Comparison of ENCODE assay signal across 22 cellular contexts in genomic region chr18:42514522-42514921, GRCh38.
DNase-seq lines count a peak whose midpoint lies in the region; ATAC-seq and TF ChIP-seq lines count a peak whose summit lies in the region.
"Had no signal": no experiment of that assay in that cellular context is flagged by ENCODE, and none has a peak within 500 bp of the region (broad histone marks: within the 10 kb centered on the region; RNA-seq: fewer than 3 reads in every experiment).

No MANE protein-coding gene starts in this region.

- H3K9me3 ChIP-seq in GM23248 (ENCODE audit: low read depth) (no peaks in the 10 kb centered on the region), WERI-Rb-1 (ENCODE audit: severe bottlenecking) (peaks cover 6% of the 10 kb centered on the region)

- in situ Hi-C loops in GM23248 (cut with MboI): no loop called here

- H3K27me3 ChIP-seq in GM23248 (replicated peaks; ENCODE audit: insufficient read depth) (peaks cover 13% of the 10 kb centered on the region), WERI-Rb-1 (ENCODE audit: insufficient read depth, low read depth, severe bottlenecking) (no peaks in the 10 kb centered on the region)

- DNase-seq in GM23248: peak; percentile 59
- DNase-seq in T1000 (lab: John Stamatoyannopoulos, UW): peak; percentile 9
- peak; percentile 86 for DNase-seq in epithelial cell of proximal tubule (ENCODE audit: low read depth)
- peak; percentile 6 for DNase-seq in non-pigmented ciliary epithelial cell (ENCODE audit: low read depth)
- DNase-seq in activated gamma-delta T cell treated with Interleukin-2 at 50 U/mL for 16 hours: no peak
- no peak for DNase-seq in WERI-Rb-1
- DNase-seq: activated CD4-positive, alpha-beta T cell treated with anti-CD3 and anti-CD28 coated beads, Interleukin-2, amount 50 U/mL, for 1 hour; activated gamma-delta T cell; CD8-positive, alpha-beta T cell; DMS79; NCI-H146; NCI-H69; nephron progenitor cell; posterior cingulate gyrus; stimulated activated CD4-positive, alpha-beta T cell treated with anti-CD3 and anti-CD28 coated beads, Interleukin-2, amount 100 ng/mL, for 48 hours; SW 1271; trophoblast cell had no signal

- H3F3A ChIP-seq in GM23248 (ENCODE audit: insufficient read depth): no peaks in the 10 kb centered on the region

- no peak for TF ChIP-seq CTCF in epithelial cell of proximal tubule (conservative IDR thresholded peaks at IDR 0.05; ENCODE audit: low read depth, low read length)
- no peak for TF ChIP-seq CTCF in WERI-Rb-1 (IDR thresholded peaks at IDR 0.05; ENCODE audit: low read depth, low read length)

- H4K20me1 ChIP-seq in GM23248 (ENCODE audit: insufficient read depth): no peaks in the 10 kb centered on the region

- H3K9me2 ChIP-seq in GM23248 (ENCODE audit: insufficient read depth): no peaks in the 10 kb centered on the region

- H2AFZ ChIP-seq in GM23248: no peak overlapping the region

- no peaks in the 10 kb centered on the region for H3K36me3 ChIP-seq in GM23248 (ENCODE audit: low read depth)
- peaks cover 22% of the 10 kb centered on the region for H3K36me3 ChIP-seq in WERI-Rb-1

- H3K79me2 ChIP-seq in GM23248 (ENCODE audit: insufficient read depth): no peaks in the 10 kb centered on the region

- H3K4me3 ChIP-seq in GM23248 (no peak overlapping the region), epithelial cell of proximal tubule (ENCODE audit: low read depth, low read length) (no peak overlapping the region), WERI-Rb-1 (ENCODE audit: low read depth, low read length) (no peak overlapping the region)
- H3K4me3 ChIP-seq: smooth muscle cell had no signal

- H3K4me1 ChIP-seq in GM23248 (ENCODE audit: insufficient read depth): 0 out of 2 replicates have a peak, but pooled peaks cover 5% of the 10 kb centered on the region

- H3K4me2 ChIP-seq in GM23248 (ENCODE audit: unreplicated experiment): no peak overlapping the region
- H3K4me2 ChIP-seq: smooth muscle cell had no signal

- H3K27ac ChIP-seq in GM23248: no peak overlapping the region
- no peak overlapping the region; the same call in 1 of the 2 replicates for H3K27ac ChIP-seq in WERI-Rb-1

- 12 to 23% methylated on average over 3 of the region's 3 CpGs for WGBS in GM23248 (ENCODE audit: low coverage in 1 of 2, low lambda C conversion rate in 2 of 2, missing lambda C conversion rate in 2 of 2), 2 experiments

- H3K9ac ChIP-seq in GM23248: no peak overlapping the region

- ATAC-seq in GM19452 (IDR thresholded peaks at IDR 0.05; ENCODE audit: unreplicated experiment) (no peak), HG03108 (IDR thresholded peaks at IDR 0.05; ENCODE audit: unreplicated experiment) (no peak)
- ATAC-seq: CD8-positive, alpha-beta T cell; HCT116; Right ventricle myocardium inferior had no signal

Comparison
In these comparisons a context has a peak if more than half of its experiments do, and no peak if none do; other contexts are left out.
1. DNase-seq: peak in GM23248 (single experiment), T1000 (single experiment), epithelial cell of proximal tubule (single experiment) and non-pigmented ciliary epithelial cell (single experiment); none in activated gamma-delta T cell treated with Interleukin-2 at 50 U/mL for 16 hours (single experiment) and WERI-Rb-1 (single experiment).